ENCODE assay signal across 19 cellular contexts in genomic region chr17:43634681-43635125, GRCh38. TPM values are rescaled to one million over a fixed set of nuclear protein-coding genes. Genes with fewer than 3 reads are reported as not detected.
DNase-seq lines count a peak whose midpoint lies in the region; ATAC-seq and TF ChIP-seq lines count a peak whose summit lies in the region.
"Had no signal": no experiment of that assay in that cellular context is flagged by ENCODE, and none has a peak within 500 bp of the region (broad histone marks: within the 10 kb centered on the region; RNA-seq: fewer than 3 reads in every experiment).

No MANE protein-coding gene starts in this region.

- intact Hi-C loops in activated T-helper 1 cell treated with anti-CD3 and anti-CD28 coated beads, Interleukin-12 subunit alpha, Interleukin-12 subunit beta, Interleukin-2, Interleukin-4 antibody, amounts not matched to agents 30 ng/mL and 10 ng/mL and 1 ng/mL, durations not matched to agents 14 hours and 24 hours and 36 hours (cut with micrococcal nuclease): no loop called here

- H3K27me3 Mint-ChIP-seq in type B pancreatic cell: no peaks in the 10 kb centered on the region
- H3K27me3 Mint-ChIP-seq in activated T-helper 1 cell treated with anti-CD3 and anti-CD28 coated beads, Interleukin-12 subunit alpha, Interleukin-12 subunit beta, Interleukin-2, Interleukin-4 antibody, amounts not matched to agents 30 ng/mL and 10 ng/mL and 1 ng/mL, durations not matched to agents 14 hours and 24 hours and 36 hours (ENCODE audit: insufficient read depth): peaks cover 8% of the 10 kb centered on the region

- DNase-seq in NCI-H2227 (lab: John Stamatoyannopoulos, UW; ENCODE audit: unreplicated experiment): peak; percentile 21
- no peak for DNase-seq in NCI-H2227 treated with DMSO at 0.1 percent for 48 hours (lab: John Stamatoyannopoulos, UW)
- DNase-seq in glomerular visceral epithelial cell (ENCODE audit: extremely low spot score): peak; percentile 20
- DNase-seq in midbrain (lab: John Stamatoyannopoulos, UW): peak; percentile 23
- DNase-seq in type B pancreatic cell (ENCODE audit: extremely low spot score, unreplicated experiment): no peak
- DNase-seq in activated T-helper 1 cell treated with anti-CD3 and anti-CD28 coated beads, Interleukin-12 subunit alpha, Interleukin-12 subunit beta, Interleukin-2, Interleukin-4 antibody, amounts not matched to agents 30 ng/mL and 10 ng/mL and 1 ng/mL, durations not matched to agents 14 hours and 24 hours and 36 hours (ENCODE audit: low spot score): no peak
- DNase-seq: activated CD4-positive, CD25-positive, alpha-beta regulatory T cell treated with anti-CD3 and anti-CD28 coated beads, Interleukin-2, amount 50 U/mL, for 72 hours; activated naive CD8-positive, alpha-beta T cell treated with anti-CD3 and anti-CD28 coated beads, Interleukin-2, amount 10 ng/mL, durations not matched to agents 7 days and 5 days; activated T-cell treated with anti-CD3 and anti-CD28 coated beads for 4 hours; colonic mucosa; DMS53; KBM-7; NCI-H1436; stimulated activated CD4-positive, alpha-beta T cell treated with anti-CD3 and anti-CD28 coated beads, Interleukin-4, amount 100 ng/mL, for 24 hours; transverse colon had no signal

- no peaks in the 10 kb centered on the region for H3K36me3 Mint-ChIP-seq in type B pancreatic cell
- no peaks in the 10 kb centered on the region for H3K36me3 Mint-ChIP-seq in activated T-helper 1 cell treated with anti-CD3 and anti-CD28 coated beads, Interleukin-12 subunit alpha, Interleukin-12 subunit beta, Interleukin-2, Interleukin-4 antibody, amounts not matched to agents 30 ng/mL and 10 ng/mL and 1 ng/mL, durations not matched to agents 14 hours and 24 hours and 36 hours (ENCODE audit: low read depth)
- H3K36me3 Mint-ChIP-seq: activated naive CD8-positive, alpha-beta T cell treated with anti-CD3 and anti-CD28 coated beads, Interleukin-2, amount 10 ng/mL, durations not matched to agents 7 days and 5 days had no signal

- H3K4me1 Mint-ChIP-seq in type B pancreatic cell (ENCODE audit: unreplicated experiment): peaks cover 36% of the 10 kb centered on the region
- H3K4me1 Mint-ChIP-seq in activated T-helper 1 cell treated with anti-CD3 and anti-CD28 coated beads, Interleukin-12 subunit alpha, Interleukin-12 subunit beta, Interleukin-2, Interleukin-4 antibody, amounts not matched to agents 30 ng/mL and 10 ng/mL and 1 ng/mL, durations not matched to agents 14 hours and 24 hours and 36 hours (ENCODE audit: low read depth): no peaks in the 10 kb centered on the region

- ATAC-seq in HG02885 (IDR thresholded peaks at IDR 0.05; ENCODE audit: poor library complexity, unreplicated experiment) (no peak), GM18868 (IDR thresholded peaks at IDR 0.05; ENCODE audit: unreplicated experiment) (no peak)
- ATAC-seq: Panc1 had no signal

- TF ChIP-seq CTCF in type B pancreatic cell (conservative IDR thresholded peaks at IDR 0.05): no peak

- H3K4me3 Mint-ChIP-seq in type B pancreatic cell: peak overlapping the region; percentile 31
- no peak overlapping the region for H3K4me3 Mint-ChIP-seq in activated T-helper 1 cell treated with anti-CD3 and anti-CD28 coated beads, Interleukin-12 subunit alpha, Interleukin-12 subunit beta, Interleukin-2, Interleukin-4 antibody, amounts not matched to agents 30 ng/mL and 10 ng/mL and 1 ng/mL, durations not matched to agents 14 hours and 24 hours and 36 hours
- H3K4me3 Mint-ChIP-seq: activated naive CD8-positive, alpha-beta T cell treated with anti-CD3 and anti-CD28 coated beads, Interleukin-2, amount 10 ng/mL, durations not matched to agents 7 days and 5 days had no signal

- H3K27ac Mint-ChIP-seq in type B pancreatic cell: peak overlapping the region; percentile 32
- no peak overlapping the region for H3K27ac Mint-ChIP-seq in activated T-helper 1 cell treated with anti-CD3 and anti-CD28 coated beads, Interleukin-12 subunit alpha, Interleukin-12 subunit beta, Interleukin-2, Interleukin-4 antibody, amounts not matched to agents 30 ng/mL and 10 ng/mL and 1 ng/mL, durations not matched to agents 14 hours and 24 hours and 36 hours
- H3K27ac Mint-ChIP-seq: activated naive CD8-positive, alpha-beta T cell treated with anti-CD3 and anti-CD28 coated beads, Interleukin-2, amount 10 ng/mL, durations not matched to agents 7 days and 5 days had no signal

- H3K9me3 Mint-ChIP-seq in type B pancreatic cell: no peaks in the 10 kb centered on the region
- no peaks in the 10 kb centered on the region for H3K9me3 Mint-ChIP-seq in activated T-helper 1 cell treated with anti-CD3 and anti-CD28 coated beads, Interleukin-12 subunit alpha, Interleukin-12 subunit beta, Interleukin-2, Interleukin-4 antibody, amounts not matched to agents 30 ng/mL and 10 ng/mL and 1 ng/mL, durations not matched to agents 14 hours and 24 hours and 36 hours
- H3K9me3 Mint-ChIP-seq: activated naive CD8-positive, alpha-beta T cell treated with anti-CD3 and anti-CD28 coated beads, Interleukin-2, amount 10 ng/mL, durations not matched to agents 7 days and 5 days had no signal

RNA-seq across cellular contexts. Expression of gene MEOX1, which starts 27.0 kb away (rescaled TPM):
- 5.7 and 17.2 TPM in 2 replicates for total RNA-seq in type B pancreatic cell (ENCODE audit: low replicate concordance)
- 0.10 TPM in 1 of 2 replicates, not detected in the other for total RNA-seq in activated T-helper 1 cell treated with anti-CD3 and anti-CD28 coated beads, Interleukin-12 subunit alpha, Interleukin-12 subunit beta, Interleukin-2, Interleukin-4 antibody, amounts not matched to agents 30 ng/mL and 10 ng/mL and 1 ng/mL, durations not matched to agents 14 hours and 24 hours and 36 hours
- total RNA-seq: NCI-H460 had no signal

Comparison
In these comparisons a context has a peak if more than half of its experiments do, and no peak if none do; other contexts are left out.
1. DNase-seq: peak in NCI-H2227 (single experiment), glomerular visceral epithelial cell (single experiment) and midbrain (single experiment); none in NCI-H2227 treated with DMSO at 0.1 percent for 48 hours (single experiment), type B pancreatic cell (single experiment) and activated T-helper 1 cell treated with anti-CD3 and anti-CD28 coated beads, Interleukin-12 subunit alpha, Interleukin-12 subunit beta, Interleukin-2, Interleukin-4 antibody, amounts not matched to agents 30 ng/mL and 10 ng/mL and 1 ng/mL, durations not matched to agents 14 hours and 24 hours and 36 hours (single experiment).